In the genomic region with DNA sequence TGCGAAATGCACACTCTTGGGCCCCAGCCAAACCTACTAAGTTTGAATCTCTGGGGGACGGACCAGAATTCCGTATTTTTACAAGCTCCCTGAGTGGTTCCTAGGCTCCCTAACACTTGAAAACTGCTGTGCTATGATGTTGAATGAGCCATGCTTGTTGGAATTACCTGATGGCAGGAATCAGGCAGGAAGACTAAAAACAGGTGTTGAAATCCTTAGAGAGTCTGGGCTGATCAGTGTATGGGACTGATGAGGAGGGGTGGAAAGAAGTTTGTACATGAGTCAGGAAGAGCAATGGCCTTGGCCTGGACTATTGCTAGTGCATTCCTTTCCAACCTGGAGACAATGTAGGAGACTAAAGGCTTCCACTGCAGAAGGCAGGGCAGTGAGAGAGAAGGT, we compare ENCODE assay signal across 15 cellular contexts. TPM values are rescaled to one million over a fixed set of nuclear protein-coding genes. Genes with fewer than 3 reads are reported as not detected.
DNase-seq lines count a peak whose midpoint lies in the region; ATAC-seq and TF ChIP-seq lines count a peak whose summit lies in the region.
"Had no signal": no experiment of that assay in that cellular context is flagged by ENCODE, and none has a peak within 500 bp of the region (broad histone marks: within the 10 kb centered on the region; RNA-seq: fewer than 3 reads in every experiment).

No MANE protein-coding gene starts in this region.

- no peaks in the 10 kb centered on the region for H3K36me3 ChIP-seq in neutrophil
- H3K36me3 ChIP-seq: ovary, thyroid gland had no signal

- H3K4me1 ChIP-seq in neutrophil (ENCODE audit: control insufficient read depth in 1 of 2, insufficient read depth in 1 of 2, low read depth in 1 of 2, low read length in 1 of 2): peaks cover 49% of the 10 kb centered on the region in 2 experiments

- no peak overlapping the region for H3K4me3 Mint-ChIP-seq in activated CD4-positive, alpha-beta T cell treated with anti-CD3 and anti-CD28 coated beads for 36 hours
- H3K4me3 Mint-ChIP-seq in activated T-helper 17 cell treated with anti-CD3 and anti-CD28 coated beads, Interleukin-2, amount 50 U/mL, for 72 hours: peak overlapping the region; percentile 70

- H3K27ac Mint-ChIP-seq in activated CD4-positive, alpha-beta T cell treated with anti-CD3 and anti-CD28 coated beads for 36 hours: peak overlapping the region; percentile 78
- H3K27ac Mint-ChIP-seq in activated T-helper 17 cell treated with anti-CD3 and anti-CD28 coated beads, Interleukin-2, amount 50 U/mL, for 72 hours: peak overlapping the region; percentile 91

- peaks cover 41% of the 10 kb centered on the region for H3K4me1 Mint-ChIP-seq in activated CD4-positive, alpha-beta T cell treated with anti-CD3 and anti-CD28 coated beads for 36 hours
- H3K4me1 Mint-ChIP-seq in activated T-helper 17 cell treated with anti-CD3 and anti-CD28 coated beads, Interleukin-2, amount 50 U/mL, for 72 hours: peaks cover 14% of the 10 kb centered on the region

- no peaks in the 10 kb centered on the region for H3K27me3 ChIP-seq in neutrophil
- H3K27me3 ChIP-seq: ovary, thyroid gland had no signal

- no peak for TF ChIP-seq CTCF in neutrophil (IDR thresholded peaks at IDR 0.05)

- peaks cover 3% of the 10 kb centered on the region for H3K36me3 Mint-ChIP-seq in activated CD4-positive, alpha-beta T cell treated with anti-CD3 and anti-CD28 coated beads for 36 hours (ENCODE audit: low read depth)
- H3K36me3 Mint-ChIP-seq in activated T-helper 17 cell treated with anti-CD3 and anti-CD28 coated beads, Interleukin-2, amount 50 U/mL, for 72 hours (ENCODE audit: low read depth): no peaks in the 10 kb centered on the region
- H3K36me3 Mint-ChIP-seq: activated CD8-positive, alpha-beta memory T cell treated with anti-CD3 and anti-CD28 coated beads, Interleukin-2, amount 10 ng/mL, durations not matched to agents 7 days and 5 days had no signal

- intact Hi-C loops in activated CD4-positive, alpha-beta T cell treated with anti-CD3 and anti-CD28 coated beads for 36 hours (cut with DNase I, micrococcal nuclease): no loop called here

- CTCF ChIA-PET in activated CD4-positive, alpha-beta T cell treated with anti-CD3 and anti-CD28 coated beads for 36 hours (lab: Charles Lee): interaction anchor here (0.8 to 2.9 kb wide), 3 partner anchors 15 to 76 kb away, joined by 3 to 12 read pairs (median 4); a partner anchor contains a TSS

- ATAC-seq in activated CD4-positive, alpha-beta T cell treated with anti-CD3 and anti-CD28 coated beads for 36 hours: no peak
- no peak for ATAC-seq in activated T-helper 17 cell treated with anti-CD3 and anti-CD28 coated beads, Interleukin-2, amount 50 U/mL, for 72 hours (replicated peaks)

- H3K9me3 ChIP-seq in neutrophil: no peaks in the 10 kb centered on the region
- H3K9me3 ChIP-seq: ovary, thyroid gland had no signal

- POLR2A ChIA-PET in activated CD4-positive, alpha-beta T cell treated with anti-CD3 and anti-CD28 coated beads for 36 hours (lab: Charles Lee): interaction anchor here (0.5 kb wide), 1 partner anchor 60 kb away, joined by 15 read pairs; no protein-coding TSS in a partner anchor

- DNase-seq in activated CD4-positive, alpha-beta T cell treated with anti-CD3 and anti-CD28 coated beads for 36 hours: no peak
- DNase-seq in activated CD4-positive, alpha-beta T cell treated with anti-CD3 and anti-CD28 coated beads for 1 hour: no peak
- DNase-seq in hypothalamus (lab: John Stamatoyannopoulos, UW) (no peak), nucleus accumbens (lab: John Stamatoyannopoulos, UW) (no peak)
- DNase-seq: Calu3, mesendoderm, NCI-H2029, NCI-H774, thyroid gland had no signal

- peak overlapping the region in 1 of 2 experiments; percentile 30 for H3K4me3 ChIP-seq in neutrophil (ENCODE audit: low read depth in 1 of 2, low read length in 1 of 2)
- H3K4me3 ChIP-seq: ovary, thyroid gland had no signal

- H3K27me3 Mint-ChIP-seq in activated CD4-positive, alpha-beta T cell treated with anti-CD3 and anti-CD28 coated beads for 36 hours: no peaks in the 10 kb centered on the region
- no peaks in the 10 kb centered on the region for H3K27me3 Mint-ChIP-seq in activated T-helper 17 cell treated with anti-CD3 and anti-CD28 coated beads, Interleukin-2, amount 50 U/mL, for 72 hours

- H3K27ac ChIP-seq in neutrophil: peak overlapping the region; percentile 96
- H3K27ac ChIP-seq: RWPE1, thyroid gland had no signal

- H3K9me3 Mint-ChIP-seq in activated CD4-positive, alpha-beta T cell treated with anti-CD3 and anti-CD28 coated beads for 36 hours (ENCODE audit: low read depth): no peaks in the 10 kb centered on the region
- H3K9me3 Mint-ChIP-seq in activated T-helper 17 cell treated with anti-CD3 and anti-CD28 coated beads, Interleukin-2, amount 50 U/mL, for 72 hours: peaks cover 3% of the 10 kb centered on the region

RNA-seq across cellular contexts. Expression of a gene that starts 24.9 kb away (rescaled TPM):
- total RNA-seq in activated CD4-positive, alpha-beta T cell treated with anti-CD3 and anti-CD28 coated beads for 36 hours: 10 to 100 TPM; 51.1 to 54.0 TPM
- total RNA-seq in activated T-helper 17 cell treated with anti-CD3 and anti-CD28 coated beads, Interleukin-2, amount 50 U/mL, for 72 hours: 10 to 100 TPM; 50.9 to 62.0 TPM

RNA-seq across cellular contexts. Expression of a gene that starts 39.4 kb away (rescaled TPM):
- total RNA-seq in activated CD4-positive, alpha-beta T cell treated with anti-CD3 and anti-CD28 coated beads for 36 hours: not detected
- not detected for total RNA-seq in activated T-helper 17 cell treated with anti-CD3 and anti-CD28 coated beads, Interleukin-2, amount 50 U/mL, for 72 hours
- total RNA-seq: activated CD8-positive, alpha-beta memory T cell treated with anti-CD3 and anti-CD28 coated beads, Interleukin-2, amount 10 ng/mL, durations not matched to agents 7 days and 5 days; Calu3; dermis microvascular lymphatic vessel endothelial cell had no signal

RNA-seq across cellular contexts. Expression of a gene that starts 46.9 kb away (rescaled TPM):
- total RNA-seq in activated CD4-positive, alpha-beta T cell treated with anti-CD3 and anti-CD28 coated beads for 36 hours: 10 to 100 TPM; 17.8 to 18.5 TPM
- total RNA-seq in activated T-helper 17 cell treated with anti-CD3 and anti-CD28 coated beads, Interleukin-2, amount 50 U/mL, for 72 hours: 10 to 100 TPM; 21.1 to 30.9 TPM

RNA-seq across cellular contexts. Expression of a gene that starts 47.3 kb away (rescaled TPM):
- 10 to 100 TPM; 49.7 to 72.2 TPM for total RNA-seq in activated CD4-positive, alpha-beta T cell treated with anti-CD3 and anti-CD28 coated beads for 36 hours
- total RNA-seq in activated T-helper 17 cell treated with anti-CD3 and anti-CD28 coated beads, Interleukin-2, amount 50 U/mL, for 72 hours: 10 to 100 TPM; 60.0 to 77.5 TPM

RNA-seq across cellular contexts. Expression of a gene that starts 56.4 kb away (rescaled TPM):
- total RNA-seq in activated CD4-positive, alpha-beta T cell treated with anti-CD3 and anti-CD28 coated beads for 36 hours: under 1 TPM; 0.11 to 0.40 TPM
- total RNA-seq in activated T-helper 17 cell treated with anti-CD3 and anti-CD28 coated beads, Interleukin-2, amount 50 U/mL, for 72 hours: 1 to 10 TPM; 1.3 to 1.4 TPM
- total RNA-seq: dermis microvascular lymphatic vessel endothelial cell had no signal
